ENCODE assay signal across 1 cellular context in genomic region chr22:17633217-17633997, GRCh38.
TF ChIP-seq lines count a peak whose summit lies in the region.

No MANE protein-coding gene starts in this region.

TF ChIP-seq in IMR-90, 13 proteins besides CTCF, POLR2A, EP300 and RAD21 (continued from another document):
- peak; percentile 57 for TF ChIP-seq MAFK (IDR thresholded peaks at IDR 0.05; ENCODE audit: low read depth, low read length)
- peak; percentile 78 for TF ChIP-seq NFE2L2 (IDR thresholded peaks at IDR 0.05; ENCODE audit: low read depth, low read length)
- no peak for TF ChIP-seq SMC3 (IDR thresholded peaks at IDR 0.05; ENCODE audit: low read depth, low read length)
